1 cellular context compared by ENCODE assay signal in genomic region chr3:50327943-50328691, GRCh38.
TF ChIP-seq lines count a peak whose summit lies in the region.

A gene with protein sequence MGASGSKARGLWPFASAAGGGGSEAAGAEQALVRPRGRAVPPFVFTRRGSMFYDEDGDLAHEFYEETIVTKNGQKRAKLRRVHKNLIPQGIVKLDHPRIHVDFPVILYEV (minus strand): TSS chr3:50328223. CDS start chr3:50328099, 124 bp downstream.

TF ChIP-seq in GM12878, 131 proteins besides CTCF, POLR2A, EP300 and RAD21 (continued from another document and continues in another):
- TF ChIP-seq, protein P1, sequence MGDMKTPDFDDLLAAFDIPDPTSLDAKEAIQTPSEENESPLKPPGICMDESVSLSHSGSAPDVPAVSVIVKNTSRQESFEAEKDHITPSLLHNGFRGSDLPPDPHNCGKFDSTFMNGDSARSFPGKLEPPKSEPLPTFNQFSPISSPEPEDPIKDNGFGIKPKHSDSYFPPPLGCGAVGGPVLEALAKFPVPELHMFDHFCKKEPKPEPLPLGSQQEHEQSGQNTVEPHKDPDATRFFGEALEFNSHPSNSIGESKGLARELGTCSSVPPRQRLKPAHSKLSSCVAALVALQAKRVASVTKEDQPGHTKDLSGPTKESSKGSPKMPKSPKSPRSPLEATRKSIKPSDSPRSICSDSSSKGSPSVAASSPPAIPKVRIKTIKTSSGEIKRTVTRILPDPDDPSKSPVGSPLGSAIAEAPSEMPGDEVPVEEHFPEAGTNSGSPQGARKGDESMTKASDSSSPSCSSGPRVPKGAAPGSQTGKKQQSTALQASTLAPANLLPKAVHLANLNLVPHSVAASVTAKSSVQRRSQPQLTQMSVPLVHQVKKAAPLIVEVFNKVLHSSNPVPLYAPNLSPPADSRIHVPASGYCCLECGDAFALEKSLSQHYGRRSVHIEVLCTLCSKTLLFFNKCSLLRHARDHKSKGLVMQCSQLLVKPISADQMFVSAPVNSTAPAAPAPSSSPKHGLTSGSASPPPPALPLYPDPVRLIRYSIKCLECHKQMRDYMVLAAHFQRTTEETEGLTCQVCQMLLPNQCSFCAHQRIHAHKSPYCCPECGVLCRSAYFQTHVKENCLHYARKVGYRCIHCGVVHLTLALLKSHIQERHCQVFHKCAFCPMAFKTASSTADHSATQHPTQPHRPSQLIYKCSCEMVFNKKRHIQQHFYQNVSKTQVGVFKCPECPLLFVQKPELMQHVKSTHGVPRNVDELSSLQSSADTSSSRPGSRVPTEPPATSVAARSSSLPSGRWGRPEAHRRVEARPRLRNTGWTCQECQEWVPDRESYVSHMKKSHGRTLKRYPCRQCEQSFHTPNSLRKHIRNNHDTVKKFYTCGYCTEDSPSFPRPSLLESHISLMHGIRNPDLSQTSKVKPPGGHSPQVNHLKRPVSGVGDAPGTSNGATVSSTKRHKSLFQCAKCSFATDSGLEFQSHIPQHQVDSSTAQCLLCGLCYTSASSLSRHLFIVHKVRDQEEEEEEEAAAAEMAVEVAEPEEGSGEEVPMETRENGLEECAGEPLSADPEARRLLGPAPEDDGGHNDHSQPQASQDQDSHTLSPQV (IDR thresholded peaks at IDR 0.05): no peak
- TF ChIP-seq LARP7 (IDR thresholded peaks at IDR 0.05) (peak; percentile 78), NR2C1 (IDR thresholded peaks at IDR 0.05) (no peak), MXI1 (IDR thresholded peaks at IDR 0.05; ENCODE audit: low read depth, low read length) (peak; percentile 91), CEBPZ (IDR thresholded peaks at IDR 0.05; ENCODE audit: low read depth, low read length) (no peak), CBX5 (IDR thresholded peaks at IDR 0.05; ENCODE audit: low read depth) (no peak), TARDBP (IDR thresholded peaks at IDR 0.05; ENCODE audit: borderline replicate concordance) (no peak), HCFC1 (IDR thresholded peaks at IDR 0.05; ENCODE audit: low read length) (peak; percentile 59), NBN (IDR thresholded peaks at IDR 0.05) (no peak), CHD4 (IDR thresholded peaks at IDR 0.05) (no peak), SMAD5 (IDR thresholded peaks at IDR 0.05; ENCODE audit: low read depth) (peak; percentile 55; the same call in 1 of the 2 replicates), CEBPB (IDR thresholded peaks at IDR 0.05; ENCODE audit: borderline replicate concordance in 1 of 2, low read depth in 2 of 2, low read length in 2 of 2) (no peak), RBBP5 (conservative IDR thresholded peaks at IDR 0.05) (no peak), CUX1 (IDR thresholded peaks at IDR 0.05; ENCODE audit: insufficient replicate concordance, low read depth, low read length) (no peak), PML (IDR thresholded peaks at IDR 0.05; ENCODE audit: low read length) (0 out of 2 replicates have a peak, but pooled peaks have one; percentile 64), IRF3 (IDR thresholded peaks at IDR 0.05) (peak; percentile 71), SIX5 (IDR thresholded peaks at IDR 0.05; ENCODE audit: low read depth, low read length, severe bottlenecking) (peak; percentile 27), ZSCAN29 (IDR thresholded peaks at IDR 0.05) (no peak), SREBF1 (IDR thresholded peaks at IDR 0.05; ENCODE audit: low read length) (no peak), NFYA (IDR thresholded peaks at IDR 0.05; ENCODE audit: borderline replicate concordance, low read depth, low read length) (peak; percentile 9; the same call in 1 of the 2 replicates), ESRRA (IDR thresholded peaks at IDR 0.05; ENCODE audit: low read length) (no peak), SIN3A (IDR thresholded peaks at IDR 0.05; ENCODE audit: low read depth, low read length) (0 out of 2 replicates have a peak, but pooled peaks have one; percentile 50), ATF7 (IDR thresholded peaks at IDR 0.05; ENCODE audit: low read depth) (no peak), RCOR1 (conservative IDR thresholded peaks at IDR 0.05; ENCODE audit: low read depth, low read length) (no peak), RELA (IDR thresholded peaks at IDR 0.05; ENCODE audit: borderline replicate concordance, partially characterized antibody) (no peak), MEF2A (IDR thresholded peaks at IDR 0.05; ENCODE audit: insufficient read depth, low read depth, low read length) (no peak), IRF4 (IDR thresholded peaks at IDR 0.05; ENCODE audit: low read depth, low read length) (0 out of 2 replicates have a peak, but pooled peaks have one; percentile 37), IKZF2 (IDR thresholded peaks at IDR 0.05) (no peak), PBX3 (IDR thresholded peaks at IDR 0.05; ENCODE audit: insufficient replicate concordance, low read depth, low read length) (no peak), JUNB (IDR thresholded peaks at IDR 0.05) (no peak), ZNF207 (IDR thresholded peaks at IDR 0.05; ENCODE audit: borderline replicate concordance) (no peak; the same call in 1 of the 2 replicates)
- TF ChIP-seq, protein P2, sequence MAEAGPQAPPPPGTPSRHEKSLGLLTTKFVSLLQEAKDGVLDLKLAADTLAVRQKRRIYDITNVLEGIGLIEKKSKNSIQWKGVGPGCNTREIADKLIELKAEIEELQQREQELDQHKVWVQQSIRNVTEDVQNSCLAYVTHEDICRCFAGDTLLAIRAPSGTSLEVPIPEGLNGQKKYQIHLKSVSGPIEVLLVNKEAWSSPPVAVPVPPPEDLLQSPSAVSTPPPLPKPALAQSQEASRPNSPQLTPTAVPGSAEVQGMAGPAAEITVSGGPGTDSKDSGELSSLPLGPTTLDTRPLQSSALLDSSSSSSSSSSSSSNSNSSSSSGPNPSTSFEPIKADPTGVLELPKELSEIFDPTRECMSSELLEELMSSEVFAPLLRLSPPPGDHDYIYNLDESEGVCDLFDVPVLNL (IDR thresholded peaks at IDR 0.05; ENCODE audit: low read depth, low read length): no peak
- TF ChIP-seq, protein P3, sequence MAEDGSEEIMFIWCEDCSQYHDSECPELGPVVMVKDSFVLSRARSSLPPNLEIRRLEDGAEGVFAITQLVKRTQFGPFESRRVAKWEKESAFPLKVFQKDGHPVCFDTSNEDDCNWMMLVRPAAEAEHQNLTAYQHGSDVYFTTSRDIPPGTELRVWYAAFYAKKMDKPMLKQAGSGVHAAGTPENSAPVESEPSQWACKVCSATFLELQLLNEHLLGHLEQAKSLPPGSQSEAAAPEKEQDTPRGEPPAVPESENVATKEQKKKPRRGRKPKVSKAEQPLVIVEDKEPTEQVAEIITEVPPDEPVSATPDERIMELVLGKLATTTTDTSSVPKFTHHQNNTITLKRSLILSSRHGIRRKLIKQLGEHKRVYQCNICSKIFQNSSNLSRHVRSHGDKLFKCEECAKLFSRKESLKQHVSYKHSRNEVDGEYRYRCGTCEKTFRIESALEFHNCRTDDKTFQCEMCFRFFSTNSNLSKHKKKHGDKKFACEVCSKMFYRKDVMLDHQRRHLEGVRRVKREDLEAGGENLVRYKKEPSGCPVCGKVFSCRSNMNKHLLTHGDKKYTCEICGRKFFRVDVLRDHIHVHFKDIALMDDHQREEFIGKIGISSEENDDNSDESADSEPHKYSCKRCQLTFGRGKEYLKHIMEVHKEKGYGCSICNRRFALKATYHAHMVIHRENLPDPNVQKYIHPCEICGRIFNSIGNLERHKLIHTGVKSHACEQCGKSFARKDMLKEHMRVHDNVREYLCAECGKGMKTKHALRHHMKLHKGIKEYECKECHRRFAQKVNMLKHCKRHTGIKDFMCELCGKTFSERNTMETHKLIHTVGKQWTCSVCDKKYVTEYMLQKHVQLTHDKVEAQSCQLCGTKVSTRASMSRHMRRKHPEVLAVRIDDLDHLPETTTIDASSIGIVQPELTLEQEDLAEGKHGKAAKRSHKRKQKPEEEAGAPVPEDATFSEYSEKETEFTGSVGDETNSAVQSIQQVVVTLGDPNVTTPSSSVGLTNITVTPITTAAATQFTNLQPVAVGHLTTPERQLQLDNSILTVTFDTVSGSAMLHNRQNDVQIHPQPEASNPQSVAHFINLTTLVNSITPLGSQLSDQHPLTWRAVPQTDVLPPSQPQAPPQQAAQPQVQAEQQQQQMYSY (CRISPR knock-in tag; IDR thresholded peaks at IDR 0.05): no peak
- TF ChIP-seq, protein P4, sequence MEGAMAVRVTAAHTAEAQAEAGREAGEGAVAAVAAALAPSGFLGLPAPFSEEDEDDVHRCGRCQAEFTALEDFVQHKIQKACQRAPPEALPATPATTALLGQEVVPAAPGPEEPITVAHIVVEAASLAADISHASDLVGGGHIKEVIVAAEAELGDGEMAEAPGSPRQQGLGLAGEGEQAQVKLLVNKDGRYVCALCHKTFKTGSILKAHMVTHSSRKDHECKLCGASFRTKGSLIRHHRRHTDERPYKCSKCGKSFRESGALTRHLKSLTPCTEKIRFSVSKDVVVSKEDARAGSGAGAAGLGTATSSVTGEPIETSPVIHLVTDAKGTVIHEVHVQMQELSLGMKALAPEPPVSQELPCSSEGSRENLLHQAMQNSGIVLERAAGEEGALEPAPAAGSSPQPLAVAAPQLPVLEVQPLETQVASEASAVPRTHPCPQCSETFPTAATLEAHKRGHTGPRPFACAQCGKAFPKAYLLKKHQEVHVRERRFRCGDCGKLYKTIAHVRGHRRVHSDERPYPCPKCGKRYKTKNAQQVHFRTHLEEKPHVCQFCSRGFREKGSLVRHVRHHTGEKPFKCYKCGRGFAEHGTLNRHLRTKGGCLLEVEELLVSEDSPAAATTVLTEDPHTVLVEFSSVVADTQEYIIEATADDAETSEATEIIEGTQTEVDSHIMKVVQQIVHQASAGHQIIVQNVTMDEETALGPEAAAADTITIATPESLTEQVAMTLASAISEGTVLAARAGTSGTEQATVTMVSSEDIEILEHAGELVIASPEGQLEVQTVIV (IDR thresholded peaks at IDR 0.05; ENCODE audit: borderline replicate concordance, partially characterized antibody): peak; percentile 39
